8 cellular contexts compared by ENCODE assay signal in the genomic region with DNA sequence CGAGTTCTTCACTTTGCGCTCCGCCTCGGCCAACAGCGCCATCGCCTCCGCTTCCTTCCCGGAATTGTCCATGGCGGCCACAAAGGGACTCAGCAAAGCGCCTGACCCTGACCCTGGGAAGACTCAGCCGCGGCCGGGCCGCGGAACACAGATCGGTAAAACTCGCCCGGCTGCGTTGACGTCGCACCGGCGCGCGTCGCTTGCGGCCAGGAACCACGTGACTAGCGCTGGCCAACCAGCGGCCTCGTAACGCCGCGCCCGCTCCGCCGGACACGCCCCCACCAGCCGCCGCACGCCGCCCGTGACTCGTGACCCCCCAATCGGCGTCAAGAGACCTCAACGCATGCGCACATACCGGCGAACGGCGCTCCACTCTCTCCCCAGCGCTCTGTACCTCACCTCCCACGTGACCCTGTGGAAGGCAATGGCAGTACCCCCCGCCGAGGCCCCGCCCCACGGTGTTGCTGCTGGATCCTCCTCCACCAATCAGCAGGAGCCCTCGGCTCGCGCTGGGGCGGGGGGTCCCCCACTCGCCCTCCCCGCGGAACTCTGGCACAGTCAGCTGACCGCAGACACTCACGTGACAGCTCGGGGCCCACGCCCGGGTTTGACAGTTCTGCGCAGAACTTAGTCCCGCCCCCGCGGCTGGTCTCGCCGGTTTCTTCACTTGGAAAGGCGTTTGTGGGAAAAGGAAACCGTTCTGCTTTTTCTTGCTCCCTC. TPM values are rescaled to one million over a fixed set of nuclear protein-coding genes. Genes with fewer than 3 reads are reported as not detected.
A peak's percentile ranks its signal among the peaks of the same experiment; 100 is the strongest.
DNase-seq lines count a peak whose midpoint lies in the region; ATAC-seq and TF ChIP-seq lines count a peak whose summit lies in the region.

A gene (minus strand): TSS at position 195 of the 720 bp plus-strand sequence. CDS start 123 bp downstream, at position 72.

- H3K4me3 Mint-ChIP-seq in CD14-positive monocyte: peak within 1 kb of the TSS; percentile 98

- no peaks in the 10 kb centered on the region for H3K9me3 Mint-ChIP-seq in CD14-positive monocyte

- no peaks in the 10 kb centered on the region for H3K36me3 ChIP-seq in left lung

- TF ChIP-seq CTCF in CD14-positive monocyte (IDR thresholded peaks at IDR 0.05): no peak
- TF ChIP-seq CTCF in left lung (IDR thresholded peaks at IDR 0.05): no peak

- H3K9me3 ChIP-seq in left lung: no peaks in the 10 kb centered on the region

- peak within 1 kb of the TSS; percentile 93 to 96 for H3K27ac ChIP-seq in left lung

- peak within 1 kb of the TSS; percentile 98 to 100 (median 99) for H3K27ac Mint-ChIP-seq in CD14-positive monocyte

- no peaks in the 10 kb centered on the region for H3K27me3 ChIP-seq in left lung

- peak; percentile 89 for ATAC-seq in GM19397 (IDR thresholded peaks at IDR 0.05; ENCODE audit: unreplicated experiment)
- ATAC-seq in HG03571 (IDR thresholded peaks at IDR 0.05; ENCODE audit: unreplicated experiment): peak; percentile 74
- peak; percentile 96 for ATAC-seq in left lung

- peaks cover 46% of the 10 kb centered on the region for H3K4me1 Mint-ChIP-seq in CD14-positive monocyte

- H3K27me3 Mint-ChIP-seq in CD14-positive monocyte (ENCODE audit: low read depth in 3 of 3): peaks cover 0 to 13% (median 7%) of the 10 kb centered on the region in 3 donors

- H3K36me3 Mint-ChIP-seq in CD14-positive monocyte: peaks cover 21 to 30% of the 10 kb centered on the region in 2 donors

- H3K4me1 ChIP-seq in left lung: peaks cover 30 to 52% of the 10 kb centered on the region in 2 donors

- intact Hi-C loops in CD14-positive monocyte (cut with micrococcal nuclease) (loop anchor here (1.0 to 10.0 kb wide), 8 partner anchors 30 to 240 kb away; a partner anchor contains a TSS), left lung (cut with DNase I) (loop anchor here in 1 of 2 donors (10.0 kb wide), 1 partner anchor 190 kb away; no protein-coding TSS in a partner anchor)

- peak within 1 kb of the TSS; percentile 91 to 98 for H3K4me3 ChIP-seq in left lung

- peak; percentile 100 for DNase-seq in CD14-positive monocyte (ENCODE audit: low spot score)
- DNase-seq in NCI-H82 (lab: John Stamatoyannopoulos, UW): peak; percentile 100
- DNase-seq in activated CD4-positive, alpha-beta T cell treated with anti-CD3 and anti-CD28 coated beads, Interleukin-2, amount 50 U/mL, for 48 hours: peak; percentile 100
- peak; percentile 100 for DNase-seq in dermis blood vessel endothelial cell
- DNase-seq in left lung: peak; percentile 100
- DNase-seq in stimulated activated CD4-positive, alpha-beta T cell treated with anti-CD3 and anti-CD28 coated beads, Interleukin-2, amount 100 ng/mL, for 48 hours: peak; percentile 100

RNA-seq across cellular contexts. Expression of the gene that starts here (rescaled TPM):
- 100 to 1,000 TPM in 1 of 2 donors, 10 to 100 TPM in 1; 77.5 to 111 TPM for polyA plus RNA-seq in CD14-positive monocyte
- total RNA-seq in dermis blood vessel endothelial cell: 80.3 and 99.1 TPM in 2 replicates
- 100 to 1,000 TPM; 106 to 118 TPM for total RNA-seq in left lung

Comparison
In these comparisons a context has a peak if more than half of its experiments do, and no peak if none do; other contexts are left out.
1. Peak in every context shown above with its lines: DNase-seq, ATAC-seq, H3K4me3 ChIP-seq and H3K27ac ChIP-seq.